Comparison of ENCODE assay signal across 13 cellular contexts in genomic region chr16:67194257-67194656, GRCh38. TPM values are rescaled to one million over a fixed set of nuclear protein-coding genes. Genes with fewer than 3 reads are reported as not detected.
DNase-seq lines count a peak whose midpoint lies in the region; ATAC-seq, FAIRE-seq and TF ChIP-seq lines count a peak whose summit lies in the region.
"Had no signal": no experiment of that assay in that cellular context is flagged by ENCODE, and none has a peak within 500 bp of the region (broad histone marks: within the 10 kb centered on the region; RNA-seq: fewer than 3 reads in every experiment).

No MANE protein-coding gene starts in this region.

- TF ChIP-seq CTCF in OCI-LY7 (conservative IDR thresholded peaks at IDR 0.05; ENCODE audit: low read length) (no peak), endothelial cell of umbilical vein (IDR thresholded peaks at IDR 0.05; ENCODE audit: extremely low read depth in 1 of 2, insufficient read depth in 1 of 2, low read depth in 1 of 2, low read length in 2 of 2) (no peak)

- peaks cover 49% of the 10 kb centered on the region for H3K36me3 ChIP-seq in CD4-positive, alpha-beta memory T cell (ENCODE audit: insufficient read depth, low read length)
- H3K36me3 ChIP-seq in OCI-LY7 (ENCODE audit: insufficient read depth, low read length) = peaks cover 70% of the 10 kb centered on the region
- H3K36me3 ChIP-seq in endothelial cell of umbilical vein (ENCODE audit: control insufficient read depth in 2 of 2, extremely low read depth in 1 of 2, insufficient read depth in 2 of 2, low read length in 2 of 2) = peaks cover 19 to 38% of the 10 kb centered on the region in 2 experiments
- H3K36me3 ChIP-seq: breast epithelium had no signal

- BruUV-seq in OCI-LY7 (replicated peaks; lab: Mats Ljungman, UMichigan) (no TSS peak), endothelial cell of umbilical vein (replicated peaks; lab: Mats Ljungman, UMichigan) (no TSS peak)

- peaks cover 9% of the 10 kb centered on the region; the same call in 1 of the 2 replicates for H4K20me1 ChIP-seq in OCI-LY7 (ENCODE audit: insufficient read depth, low read length)
- H4K20me1 ChIP-seq in endothelial cell of umbilical vein (replicated peaks; ENCODE audit: control insufficient read depth, extremely low read depth, insufficient read depth, low read length) = no peaks in the 10 kb centered on the region

- POLR2A ChIA-PET in CD4-positive, alpha-beta memory T cell (lab: Charles Lee; ENCODE audit: partially characterized antibody) = interaction anchor here (0.8 to 2.4 kb wide), 6 partner anchors 29 to 261 kb away, joined by 3 to 9 read pairs (median 6); partner anchors contain the start of genes HSF4 and TMEM208
- POLR2A ChIA-PET in OCI-LY7 (lab: Charles Lee) = no interaction called here
- POLR2A ChIA-PET in endothelial cell of umbilical vein (lab: Charles Lee) = no interaction called here

- H3K27me3 ChIP-seq in CD4-positive, alpha-beta memory T cell (ENCODE audit: insufficient read depth, low read length) = no peaks in the 10 kb centered on the region
- H3K27me3 ChIP-seq in endothelial cell of umbilical vein (ENCODE audit: control insufficient read depth in 2 of 2, insufficient read depth in 2 of 2, low read length in 2 of 2) = no peaks in the 10 kb centered on the region
- H3K27me3 ChIP-seq: breast epithelium, esophagus squamous epithelium, SJCRH30 had no signal

- H3K27ac ChIP-seq in CD4-positive, alpha-beta memory T cell (ENCODE audit: low read depth, low read length) = peak overlapping the region; percentile 80
- H3K27ac ChIP-seq in OCI-LY7 (ENCODE audit: low read depth, low read length, poor library complexity, severe bottlenecking) = no peak overlapping the region
- peak overlapping the region; percentile 8 for H3K27ac ChIP-seq in endothelial cell of umbilical vein (ENCODE audit: insufficient read depth, low read depth, low read length)
- H3K27ac ChIP-seq: breast epithelium, SJCRH30 had no signal

- H3K9me3 ChIP-seq in CD4-positive, alpha-beta memory T cell (ENCODE audit: control insufficient read depth in 1 of 2, low read length in 2 of 2) = no peaks in the 10 kb centered on the region
- no peaks in the 10 kb centered on the region for H3K9me3 ChIP-seq in OCI-LY7 (ENCODE audit: low read length)
- no peaks in the 10 kb centered on the region for H3K9me3 ChIP-seq in endothelial cell of umbilical vein (replicated peaks; ENCODE audit: control insufficient read depth, insufficient read depth, low read length)
- H3K9me3 ChIP-seq: breast epithelium, esophagus squamous epithelium, SJCRH30 had no signal

- DNase-seq in CD4-positive, alpha-beta memory T cell = peak in 1 of 5 donors; percentile 32
- no peak for DNase-seq in OCI-LY7 (ENCODE audit: low spot score)
- no peak for DNase-seq in endothelial cell of umbilical vein (ENCODE audit: low read depth, low spot score)
- no peak for DNase-seq in NCI-H2081 (lab: John Stamatoyannopoulos, UW)
- DNase-seq in SKM-1 treated with dmso at 0.1 percent for 144 hours (lab: John Stamatoyannopoulos, UW; ENCODE audit: unreplicated experiment) = no peak
- DNase-seq: activated CD4-positive, alpha-beta T cell treated with anti-CD3 and anti-CD28 coated beads, Interleukin-2, amount 50 U/mL, for 48 hours; esophagus squamous epithelium; NCI-H510A treated with DMSO at 0.1 percent for 48 hours; SJCRH30; stimulated activated CD8-positive, alpha-beta memory T cell treated with anti-CD3 and anti-CD28 coated beads, Interleukin-4, amount 100 ng/mL, for 48 hours had no signal

- H2AFZ ChIP-seq in OCI-LY7 (ENCODE audit: low read length) (no peak overlapping the region), endothelial cell of umbilical vein (ENCODE audit: low read depth, low read length) (no peak overlapping the region)

- no peaks in the 10 kb centered on the region for H3K9me1 ChIP-seq in endothelial cell of umbilical vein (replicated peaks; ENCODE audit: control insufficient read depth, extremely low read depth, insufficient read depth, low read length)

- H3K9me2 ChIP-seq in OCI-LY7 (ENCODE audit: insufficient read depth, low read length) = no peaks in the 10 kb centered on the region

- H3K4me1 ChIP-seq in CD4-positive, alpha-beta memory T cell (ENCODE audit: insufficient read depth, low read length) = peaks cover 30% of the 10 kb centered on the region
- H3K4me1 ChIP-seq in OCI-LY7 (ENCODE audit: insufficient read depth, low read length, poor library complexity, severe bottlenecking) (peaks cover 19% of the 10 kb centered on the region), endothelial cell of umbilical vein (ENCODE audit: control insufficient read depth, extremely low read depth, insufficient read depth, low read length) (peaks cover 38% of the 10 kb centered on the region)

- H3K27ac Mint-ChIP-seq in CD4-positive, alpha-beta memory T cell = peak overlapping the region in 6 of 7 donors; percentile 74 to 94 (median 85)

- H3K36me3 Mint-ChIP-seq in CD4-positive, alpha-beta memory T cell = peaks cover 22 to 58% of the 10 kb centered on the region in 2 donors

- H3K79me2 ChIP-seq in OCI-LY7 (ENCODE audit: insufficient read depth, low read depth, low read length) = peaks cover 22% of the 10 kb centered on the region
- peaks cover 46% of the 10 kb centered on the region for H3K79me2 ChIP-seq in endothelial cell of umbilical vein (ENCODE audit: control insufficient read depth, insufficient read depth, low read length)

- H3K4me3 Mint-ChIP-seq in CD4-positive, alpha-beta memory T cell = peak overlapping the region in 7 of 8 donors; percentile 86 to 96 (median 89)

- peaks cover 24 to 59% (median 44%) of the 10 kb centered on the region in 4 donors for H3K4me1 Mint-ChIP-seq in CD4-positive, alpha-beta memory T cell

- H3K4me2 ChIP-seq in OCI-LY7 (ENCODE audit: low read length) (0 out of 2 replicates have a peak overlapping the region, but pooled peaks have one; percentile 86), endothelial cell of umbilical vein (ENCODE audit: insufficient read depth, low read length) (peak overlapping the region; percentile 69)

- peaks cover 0 to 2% (median 0%) of the 10 kb centered on the region in 8 donors for H3K9me3 Mint-ChIP-seq in CD4-positive, alpha-beta memory T cell

- CTCF ChIA-PET in CD4-positive, alpha-beta memory T cell (lab: Charles Lee; ENCODE audit: partially characterized antibody) = interaction anchor here (1.0 to 1.4 kb wide), 3 partner anchors 9 to 216 kb away, joined by 3 to 5 read pairs (median 4); no protein-coding TSS in a partner anchor
- CTCF ChIA-PET in OCI-LY7 (lab: Charles Lee; ENCODE audit: unreplicated experiment) (no interaction called here), endothelial cell of umbilical vein (lab: Charles Lee) (interaction anchor here (1.1 to 1.3 kb wide), 2 partner anchors 9 to 10 kb away, joined by 3 read pairs; no protein-coding TSS in a partner anchor)

- no peak overlapping the region for H3K4me3 ChIP-seq in CD4-positive, alpha-beta memory T cell (ENCODE audit: low read length in 2 of 2)
- H3K4me3 ChIP-seq in OCI-LY7 (ENCODE audit: low read depth, low read length, poor library complexity, severe bottlenecking) (no peak overlapping the region), endothelial cell of umbilical vein (replicated peaks in 1 of 3; ENCODE audit: insufficient read depth in 1 of 3, low read depth in 1 of 3, low read length in 3 of 3) (no peak overlapping the region)
- H3K4me3 ChIP-seq: breast epithelium, SJCRH30 had no signal

- dilution Hi-C loops in endothelial cell of umbilical vein (cut with MboI; ENCODE audit: extremely low pct_ligation_motif_present, low sequenced_read_pairs) = no loop called here

- intact Hi-C loops in CD4-positive, alpha-beta memory T cell (cut with micrococcal nuclease) = no loop called here
- intact Hi-C loops in OCI-LY7 (cut with micrococcal nuclease; ENCODE audit: unreplicated experiment) (no loop called here), endothelial cell of umbilical vein (cut with micrococcal nuclease) (loop anchor here (5.0 to 10.0 kb wide), 2 partner anchors 33 to 201 kb away; partner anchors contain the start of genes TMEM208 and TPPP3)

- no peak for FAIRE-seq in endothelial cell of umbilical vein (lab: Jason Lieb, UNC)
- FAIRE-seq: GM12891 had no signal

- no peak for ATAC-seq in HG03521 (IDR thresholded peaks at IDR 0.05; ENCODE audit: unreplicated experiment)

- TF ChIP-seq POLR2A in endothelial cell of umbilical vein (IDR thresholded peaks at IDR 0.05; ENCODE audit: low read depth, low read length) = no peak

- H3K27me3 Mint-ChIP-seq in CD4-positive, alpha-beta memory T cell = no peaks in the 10 kb centered on the region

- no peak overlapping the region for H3K9ac ChIP-seq in endothelial cell of umbilical vein (replicated peaks; ENCODE audit: extremely low read depth, insufficient read depth, low read length)

RNA-seq across cellular contexts. Expression of gene E2F4, which starts 2.3 kb away (rescaled TPM):
- 10 to 100 TPM; 87.3 to 91.3 TPM for total RNA-seq in CD4-positive, alpha-beta memory T cell
- 10 to 100 TPM; 53.6 to 81.1 TPM for polyA plus RNA-seq in CD4-positive, alpha-beta memory T cell
- total RNA-seq in OCI-LY7 (2014; rRNA removed; shearing (Covaris generic)) = 139 and 157 TPM in 2 replicates
- 108 and 124 TPM in 2 replicates for total RNA-seq in OCI-LY7 (2022)
- 110 and 112 TPM in 2 replicates for total RNA-seq in endothelial cell of umbilical vein
- polyA plus RNA-seq in endothelial cell of umbilical vein = 168 and 199 TPM in 2 replicates
- 124 and 132 TPM in 2 replicates for polyA plus RNA-seq in endothelial cell of umbilical vein (2011; cell fraction: cytosol; rRNA removed)
- 358 and 365 TPM in 2 replicates for polyA plus RNA-seq in endothelial cell of umbilical vein (2011; cell fraction: nucleus; rRNA removed)
- 79.3 and 84.3 TPM in 2 replicates for polyA plus RNA-seq in endothelial cell of umbilical vein (2012)
- polyA minus RNA-seq in endothelial cell of umbilical vein = 100 and 109 TPM in 2 replicates
- 54.8 TPM for polyA minus RNA-seq in endothelial cell of umbilical vein (2011; cell fraction: cytosol; rRNA and poly(A)+ RNA removed)
- 62.3 and 65.0 TPM in 2 replicates for polyA minus RNA-seq in endothelial cell of umbilical vein (2011; cell fraction: nucleus; rRNA and poly(A)+ RNA removed)

RNA-seq across cellular contexts. Expression of gene EXOC3L1, which starts 4.3 kb away (rescaled TPM):
- total RNA-seq in CD4-positive, alpha-beta memory T cell = not detected
- polyA plus RNA-seq in CD4-positive, alpha-beta memory T cell = under 1 TPM in 1 of 2 donors, not detected in 1; 0.21 TPM
- total RNA-seq in OCI-LY7 (2014; rRNA removed; shearing (Covaris generic)) = not detected in 2 replicates
- not detected in 2 replicates for total RNA-seq in OCI-LY7 (2022)
- 10.8 and 19.4 TPM in 2 replicates for total RNA-seq in endothelial cell of umbilical vein
- 10.2 and 11.6 TPM in 2 replicates for polyA plus RNA-seq in endothelial cell of umbilical vein
- 6.5 and 7.2 TPM in 2 replicates for polyA plus RNA-seq in endothelial cell of umbilical vein (2011; cell fraction: cytosol; rRNA removed)
- 26.7 and 32.2 TPM in 2 replicates for polyA plus RNA-seq in endothelial cell of umbilical vein (2011; cell fraction: nucleus; rRNA removed)
- polyA plus RNA-seq in endothelial cell of umbilical vein (2012) = 0.78 and 1.2 TPM in 2 replicates
- 6.3 and 7.0 TPM in 2 replicates for polyA minus RNA-seq in endothelial cell of umbilical vein
- polyA minus RNA-seq in endothelial cell of umbilical vein (2011; cell fraction: cytosol; rRNA and poly(A)+ RNA removed) = not detected
- 4.4 and 4.9 TPM in 2 replicates for polyA minus RNA-seq in endothelial cell of umbilical vein (2011; cell fraction: nucleus; rRNA and poly(A)+ RNA removed)

RNA-seq across cellular contexts. Expression of gene ELMO3, which starts 4.7 kb away (rescaled TPM):
- 10 to 100 TPM; 10.1 to 10.6 TPM for total RNA-seq in CD4-positive, alpha-beta memory T cell
- polyA plus RNA-seq in CD4-positive, alpha-beta memory T cell = not detected
- 7.7 and 7.8 TPM in 2 replicates for total RNA-seq in OCI-LY7 (2014; rRNA removed; shearing (Covaris generic))
- total RNA-seq in OCI-LY7 (2022) = 7.6 and 9.0 TPM in 2 replicates
- total RNA-seq in endothelial cell of umbilical vein = 4.3 and 5.7 TPM in 2 replicates
- polyA plus RNA-seq in endothelial cell of umbilical vein = 3.9 and 4.1 TPM in 2 replicates
- 1.2 and 1.8 TPM in 2 replicates for polyA plus RNA-seq in endothelial cell of umbilical vein (2011; cell fraction: cytosol; rRNA removed)
- 17.7 and 18.0 TPM in 2 replicates for polyA plus RNA-seq in endothelial cell of umbilical vein (2011; cell fraction: nucleus; rRNA removed)
- 1.7 and 2.5 TPM in 2 replicates for polyA plus RNA-seq in endothelial cell of umbilical vein (2012)
- 0.74 and 0.87 TPM in 2 replicates for polyA minus RNA-seq in endothelial cell of umbilical vein
- polyA minus RNA-seq in endothelial cell of umbilical vein (2011; cell fraction: cytosol; rRNA and poly(A)+ RNA removed) = 2.8 TPM
- 1.9 and 4.0 TPM in 2 replicates for polyA minus RNA-seq in endothelial cell of umbilical vein (2011; cell fraction: nucleus; rRNA and poly(A)+ RNA removed)

RNA-seq across cellular contexts. Expression of gene MATCAP1, which starts 10.5 kb away (rescaled TPM):
- total RNA-seq in CD4-positive, alpha-beta memory T cell = 1 to 10 TPM; 8.6 to 9.0 TPM
- 1 to 10 TPM; 1.8 to 3.0 TPM for polyA plus RNA-seq in CD4-positive, alpha-beta memory T cell
- 18.0 and 22.9 TPM in 2 replicates for total RNA-seq in OCI-LY7 (2014; rRNA removed; shearing (Covaris generic))
- total RNA-seq in OCI-LY7 (2022) (39.6 and 42.3 TPM in 2 replicates), endothelial cell of umbilical vein (45.8 and 53.3 TPM in 2 replicates)
- polyA plus RNA-seq in endothelial cell of umbilical vein = 44.5 and 49.0 TPM in 2 replicates
- polyA plus RNA-seq in endothelial cell of umbilical vein (2011; cell fraction: cytosol; rRNA removed) = 12.9 and 20.9 TPM in 2 replicates
- 210 and 217 TPM in 2 replicates for polyA plus RNA-seq in endothelial cell of umbilical vein (2011; cell fraction: nucleus; rRNA removed)
- 32.0 and 48.1 TPM in 2 replicates for polyA plus RNA-seq in endothelial cell of umbilical vein (2012)
- polyA minus RNA-seq in endothelial cell of umbilical vein = 39.9 and 52.2 TPM in 2 replicates
- 2.5 TPM for polyA minus RNA-seq in endothelial cell of umbilical vein (2011; cell fraction: cytosol; rRNA and poly(A)+ RNA removed)
- 49.8 and 58.9 TPM in 2 replicates for polyA minus RNA-seq in endothelial cell of umbilical vein (2011; cell fraction: nucleus; rRNA and poly(A)+ RNA removed)

RNA-seq across cellular contexts. Expression of gene NOL3, which starts 23.9 kb away (rescaled TPM):
- 10 to 100 TPM in 1 of 2 experiments, 1 to 10 TPM in 1; 9.6 to 12.5 TPM for total RNA-seq in CD4-positive, alpha-beta memory T cell
- 1 to 10 TPM; 1.3 to 1.7 TPM for polyA plus RNA-seq in CD4-positive, alpha-beta memory T cell
- 1.1 and 2.2 TPM in 2 replicates for total RNA-seq in OCI-LY7 (2014; rRNA removed; shearing (Covaris generic))
- total RNA-seq in OCI-LY7 (2022) (4.1 and 4.4 TPM in 2 replicates), endothelial cell of umbilical vein (14.4 and 19.4 TPM in 2 replicates)
- polyA plus RNA-seq in endothelial cell of umbilical vein = 16.0 and 19.2 TPM in 2 replicates
- polyA plus RNA-seq in endothelial cell of umbilical vein (2011; cell fraction: cytosol; rRNA removed) = 10.4 and 14.4 TPM in 2 replicates
- 28.5 and 29.4 TPM in 2 replicates for polyA plus RNA-seq in endothelial cell of umbilical vein (2011; cell fraction: nucleus; rRNA removed)
- 9.2 and 12.4 TPM in 2 replicates for polyA plus RNA-seq in endothelial cell of umbilical vein (2012)
- 7.3 and 9.2 TPM in 2 replicates for polyA minus RNA-seq in endothelial cell of umbilical vein
- 18.3 TPM for polyA minus RNA-seq in endothelial cell of umbilical vein (2011; cell fraction: cytosol; rRNA and poly(A)+ RNA removed)
- polyA minus RNA-seq in endothelial cell of umbilical vein (2011; cell fraction: nucleus; rRNA and poly(A)+ RNA removed) = 4.4 and 5.7 TPM in 2 replicates

Comparison
In these comparisons a context has a peak if more than half of its experiments do, and no peak if none do; other contexts are left out.
1. RNA of gene EXOC3L1, which starts 4.3 kb away (total RNA-seq): 10.8 to 19.4 TPM in endothelial cell of umbilical vein; not detected in CD4-positive, alpha-beta memory T cell and not detected in OCI-LY7; every median in the first group is over 10 times any median in the second.